Comparison of ENCODE assay signal across 8 cellular contexts in the genomic region with DNA sequence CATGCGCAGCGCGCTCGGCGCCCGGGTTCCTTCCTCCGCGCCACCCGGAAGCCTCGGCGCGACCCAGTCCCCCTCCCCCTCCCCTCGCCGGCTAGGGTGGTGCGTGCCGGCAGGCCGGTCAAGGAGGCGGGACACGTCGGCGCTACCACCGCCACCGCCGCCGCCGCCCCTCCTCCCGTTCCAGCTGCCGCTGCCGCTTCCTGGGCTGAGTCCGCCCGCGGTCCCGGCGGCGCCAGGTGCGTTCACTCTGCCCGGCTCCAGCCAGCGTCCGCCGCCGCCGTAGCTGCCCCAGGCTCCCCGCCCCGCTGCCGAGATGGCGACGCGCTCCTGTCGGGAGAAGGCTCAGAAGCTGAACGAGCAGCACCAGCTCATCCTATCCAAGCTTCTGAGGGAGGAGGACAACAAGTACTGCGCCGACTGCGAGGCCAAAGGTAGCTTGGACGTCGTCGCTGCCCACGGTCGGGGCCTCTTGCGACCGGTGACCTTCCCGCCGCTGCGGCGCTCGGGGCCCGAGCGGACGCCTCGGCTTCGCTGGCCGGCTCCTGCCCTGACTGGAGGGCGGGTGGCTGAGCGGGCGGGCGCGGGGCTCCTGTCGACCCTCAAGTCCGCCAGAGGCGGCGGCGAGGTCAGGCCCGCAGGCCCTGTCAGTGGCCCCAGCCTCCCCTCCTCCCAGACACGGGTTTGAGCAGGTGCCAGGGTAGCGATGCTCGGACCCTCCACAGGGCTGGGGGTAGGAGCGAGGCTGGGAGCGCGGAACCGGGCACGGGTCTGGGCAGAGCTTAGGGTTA. TPM values are rescaled to one million over a fixed set of nuclear protein-coding genes. Genes with fewer than 3 reads are reported as not detected.
DNase-seq lines count a peak whose midpoint lies in the region; ATAC-seq, FAIRE-seq and TF ChIP-seq lines count a peak whose summit lies in the region.

A gene (plus strand): TSS at position 173 of the 788 bp plus-strand sequence. CDS start 141 bp downstream, at position 314.

- 0 to 1% (median 0%) methylated on average over 32 to 90 of the region's 90 CpGs; no CpG with 5 or more reads in 1 of the 4 donors for WGBS in adrenal gland, 4 donors
- 0 to 1% (median 0%) methylated on average over 32 to 90 of the region's 90 CpGs for WGBS in heart left ventricle, 4 donors
- 0 to 2% methylated on average over 6 to 26 of the region's 90 CpGs for WGBS in upper lobe of left lung, 2 donors

- TF ChIP-seq POLR2A in GM12892 (IDR thresholded peaks at IDR 0.05; ENCODE audit: low read depth, low read length) (peak; percentile 74; the same call in 1 of the 2 replicates), adrenal gland (IDR thresholded peaks at IDR 0.05) (peak; percentile 80 to 85), heart left ventricle (IDR thresholded peaks at IDR 0.05) (peak in 1 of 2 donors; percentile 76), upper lobe of left lung (IDR thresholded peaks at IDR 0.05) (peak in 3 of 4 donors; percentile 60 to 92 (median 84))

- peak in 1 of 4 donors; percentile 67 for TF ChIP-seq EP300 in upper lobe of left lung (IDR thresholded peaks at IDR 0.05)

- H3K27me3 ChIP-seq in adrenal gland (no peaks in the 10 kb centered on the region), heart left ventricle (no peaks in the 10 kb centered on the region), upper lobe of left lung (no peaks in the 10 kb centered on the region)

- H3K27ac ChIP-seq in adrenal gland (peak within 1 kb of the TSS; percentile 74 to 96 (median 90)), heart left ventricle (peak within 1 kb of the TSS; percentile 84 to 99 (median 95)), upper lobe of left lung (peak within 1 kb of the TSS; percentile 92 to 96 (median 94))

- H3K9me3 ChIP-seq in adrenal gland (replicated peaks in 1 of 3) (no peaks in the 10 kb centered on the region), heart left ventricle (no peaks in the 10 kb centered on the region), upper lobe of left lung (no peaks in the 10 kb centered on the region)

- peak; percentile 97 for FAIRE-seq in GM12892 (lab: Jason Lieb, UNC)

- peaks cover 11 to 31% of the 10 kb centered on the region in 2 donors for H3K4me1 ChIP-seq in adrenal gland (replicated peaks in 1 of 2)
- peaks cover 0 to 61% (median 36%) of the 10 kb centered on the region in 12 donors for H3K4me1 ChIP-seq in heart left ventricle
- peaks cover 12 to 28% (median 23%) of the 10 kb centered on the region in 4 donors for H3K4me1 ChIP-seq in upper lobe of left lung

- intact Hi-C loops in adrenal gland (cut with DNase I) (loop anchor here in 1 of 2 donors (10.0 kb wide), 1 partner anchor 83 kb away; no protein-coding TSS in a partner anchor), heart left ventricle (cut with DNase I) (loop anchor here in 7 of 10 donors (2.0 to 10.0 kb wide), 6 partner anchors 19 to 256 kb away; a partner anchor contains a TSS), posterior cingulate gyrus (cut with DNase I) (loop anchor here (5.0 kb wide), 1 partner anchor 101 kb away; a partner anchor contains a TSS)

- peak; percentile 86 for DNase-seq in GM12892 (ENCODE audit: insufficient read length)
- peak; percentile 70 for DNase-seq in NCI-H1417 treated with DMSO at 0.1 percent for 48 hours (lab: John Stamatoyannopoulos, UW)
- peak; percentile 82 to 96 (median 88) for DNase-seq in T-helper 1 cell
- DNase-seq in adrenal gland, result peak; percentile 93 to 97 (median 96)
- DNase-seq in heart left ventricle, result peak; percentile 97 to 99 (median 97)
- DNase-seq in posterior cingulate gyrus, result peak; percentile 82 to 98 (median 90)
- peak; percentile 95 to 99 for DNase-seq in upper lobe of left lung

- TF ChIP-seq CTCF in adrenal gland (IDR thresholded peaks at IDR 0.05) (no peak), heart left ventricle (IDR thresholded peaks at IDR 0.05) (peak in 1 of 12 donors; percentile 12), upper lobe of left lung (IDR thresholded peaks at IDR 0.05) (peak in 3 of 6 experiments; percentile 6 to 41 (median 13))

- H3K36me3 ChIP-seq in adrenal gland (replicated peaks in 1 of 2), result no peaks in the 10 kb centered on the region
- no peaks in the 10 kb centered on the region for H3K36me3 ChIP-seq in heart left ventricle
- no peaks in the 10 kb centered on the region for H3K36me3 ChIP-seq in upper lobe of left lung

- H3K4me3 ChIP-seq in adrenal gland (peak within 1 kb of the TSS; percentile 59 to 91 (median 82)), heart left ventricle (peak within 1 kb of the TSS; percentile 68 to 98 (median 92)), upper lobe of left lung (peak within 1 kb of the TSS; percentile 76 to 95 (median 84))

- ATAC-seq in HG02798 (IDR thresholded peaks at IDR 0.05; ENCODE audit: poor library complexity, unreplicated experiment), result peak; percentile 93
- ATAC-seq in heart left ventricle, result peak; percentile 95 to 99 (median 98)
- ATAC-seq in upper lobe of left lung (ENCODE audit: low FRiP score in 2 of 2), result peak; percentile 99

RNA-seq across cellular contexts. Expression of the gene that starts here (rescaled TPM):
- polyA plus RNA-seq in GM12892 (2012; ENCODE audit: missing spikeins), result 19.6 TPM
- total RNA-seq in adrenal gland, result 10 to 100 TPM; 20.3 to 29.0 (median 24.7) TPM
- 10 to 100 TPM; 11.3 to 39.8 (median 13.6) TPM for polyA plus RNA-seq in adrenal gland
- total RNA-seq in heart left ventricle, result 10 to 100 TPM; 28.1 to 35.1 (median 29.9) TPM
- 10 to 100 TPM; 10.9 to 32.9 TPM for polyA plus RNA-seq in heart left ventricle
- total RNA-seq in upper lobe of left lung, result 10 to 100 TPM; 16.3 to 34.4 (median 21.7) TPM

Comparison
In these comparisons a context has a peak if more than half of its experiments do, and no peak if none do; other contexts are left out.
1. Peak in every context shown above with its lines: DNase-seq, ATAC-seq, H3K4me3 ChIP-seq and H3K27ac ChIP-seq.